ENCODE assay signal across 1 cellular context in the genomic region with DNA sequence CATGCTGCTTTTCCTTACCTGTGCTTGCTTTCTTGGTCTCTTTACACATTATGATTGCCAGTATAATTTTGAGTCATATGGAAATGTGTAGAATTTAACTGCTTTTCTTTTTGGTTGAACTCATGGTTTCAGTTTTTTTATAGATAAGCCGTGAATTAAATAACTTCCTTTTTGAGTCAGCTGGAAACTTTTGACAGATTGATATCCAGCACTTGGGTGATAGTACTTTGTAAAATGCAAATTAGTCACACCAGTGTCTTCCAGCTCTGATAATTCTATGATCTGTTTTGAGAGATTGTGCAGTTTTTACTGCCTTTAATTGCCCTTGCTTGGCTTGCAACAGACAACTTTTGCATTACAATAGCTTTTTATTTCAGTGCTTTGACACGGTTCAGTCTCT.
TF ChIP-seq lines count a peak whose summit lies in the region.

No MANE protein-coding gene starts in this region.

TF ChIP-seq in K562, 482 proteins besides CTCF, POLR2A, EP300 and RAD21 (continued from another document and continues in another):
- no peak for TF ChIP-seq SRSF9 (IDR thresholded peaks at IDR 0.05; ENCODE audit: borderline replicate concordance, low read depth, low read length)
- TF ChIP-seq SMARCA5 (IDR thresholded peaks at IDR 0.05): no peak
- TF ChIP-seq, protein P1, sequence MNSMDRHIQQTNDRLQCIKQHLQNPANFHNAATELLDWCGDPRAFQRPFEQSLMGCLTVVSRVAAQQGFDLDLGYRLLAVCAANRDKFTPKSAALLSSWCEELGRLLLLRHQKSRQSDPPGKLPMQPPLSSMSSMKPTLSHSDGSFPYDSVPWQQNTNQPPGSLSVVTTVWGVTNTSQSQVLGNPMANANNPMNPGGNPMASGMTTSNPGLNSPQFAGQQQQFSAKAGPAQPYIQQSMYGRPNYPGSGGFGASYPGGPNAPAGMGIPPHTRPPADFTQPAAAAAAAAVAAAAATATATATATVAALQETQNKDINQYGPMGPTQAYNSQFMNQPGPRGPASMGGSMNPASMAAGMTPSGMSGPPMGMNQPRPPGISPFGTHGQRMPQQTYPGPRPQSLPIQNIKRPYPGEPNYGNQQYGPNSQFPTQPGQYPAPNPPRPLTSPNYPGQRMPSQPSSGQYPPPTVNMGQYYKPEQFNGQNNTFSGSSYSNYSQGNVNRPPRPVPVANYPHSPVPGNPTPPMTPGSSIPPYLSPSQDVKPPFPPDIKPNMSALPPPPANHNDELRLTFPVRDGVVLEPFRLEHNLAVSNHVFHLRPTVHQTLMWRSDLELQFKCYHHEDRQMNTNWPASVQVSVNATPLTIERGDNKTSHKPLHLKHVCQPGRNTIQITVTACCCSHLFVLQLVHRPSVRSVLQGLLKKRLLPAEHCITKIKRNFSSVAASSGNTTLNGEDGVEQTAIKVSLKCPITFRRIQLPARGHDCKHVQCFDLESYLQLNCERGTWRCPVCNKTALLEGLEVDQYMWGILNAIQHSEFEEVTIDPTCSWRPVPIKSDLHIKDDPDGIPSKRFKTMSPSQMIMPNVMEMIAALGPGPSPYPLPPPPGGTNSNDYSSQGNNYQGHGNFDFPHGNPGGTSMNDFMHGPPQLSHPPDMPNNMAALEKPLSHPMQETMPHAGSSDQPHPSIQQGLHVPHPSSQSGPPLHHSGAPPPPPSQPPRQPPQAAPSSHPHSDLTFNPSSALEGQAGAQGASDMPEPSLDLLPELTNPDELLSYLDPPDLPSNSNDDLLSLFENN (IDR thresholded peaks at IDR 0.05; ENCODE audit: low read depth in 2 of 2, low read length in 2 of 2): no peak
- no peak for TF ChIP-seq ZNF282 (CRISPR knock-in tag; IDR thresholded peaks at IDR 0.05)
- TF ChIP-seq CEBPB (tag; IDR thresholded peaks at IDR 0.05): no peak
- no peak for TF ChIP-seq GABPB1 (CRISPR knock-in tag; IDR thresholded peaks at IDR 0.05)
- TF ChIP-seq ZBTB7A (IDR thresholded peaks at IDR 0.05; ENCODE audit: borderline replicate concordance, control insufficient read depth, low read depth, low read length): no peak
- no peak for TF ChIP-seq NR2C1 (IDR thresholded peaks at IDR 0.05)
- TF ChIP-seq NR2C1 (tag; IDR thresholded peaks at IDR 0.05): no peak
- no peak for TF ChIP-seq ZNF778 (CRISPR knock-in tag; IDR thresholded peaks at IDR 0.05)
- TF ChIP-seq, protein P2, sequence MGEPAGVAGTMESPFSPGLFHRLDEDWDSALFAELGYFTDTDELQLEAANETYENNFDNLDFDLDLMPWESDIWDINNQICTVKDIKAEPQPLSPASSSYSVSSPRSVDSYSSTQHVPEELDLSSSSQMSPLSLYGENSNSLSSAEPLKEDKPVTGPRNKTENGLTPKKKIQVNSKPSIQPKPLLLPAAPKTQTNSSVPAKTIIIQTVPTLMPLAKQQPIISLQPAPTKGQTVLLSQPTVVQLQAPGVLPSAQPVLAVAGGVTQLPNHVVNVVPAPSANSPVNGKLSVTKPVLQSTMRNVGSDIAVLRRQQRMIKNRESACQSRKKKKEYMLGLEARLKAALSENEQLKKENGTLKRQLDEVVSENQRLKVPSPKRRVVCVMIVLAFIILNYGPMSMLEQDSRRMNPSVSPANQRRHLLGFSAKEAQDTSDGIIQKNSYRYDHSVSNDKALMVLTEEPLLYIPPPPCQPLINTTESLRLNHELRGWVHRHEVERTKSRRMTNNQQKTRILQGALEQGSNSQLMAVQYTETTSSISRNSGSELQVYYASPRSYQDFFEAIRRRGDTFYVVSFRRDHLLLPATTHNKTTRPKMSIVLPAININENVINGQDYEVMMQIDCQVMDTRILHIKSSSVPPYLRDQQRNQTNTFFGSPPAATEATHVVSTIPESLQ (CRISPR knock-in tag; IDR thresholded peaks at IDR 0.05): no peak
- no peak for TF ChIP-seq EHMT2 (IDR thresholded peaks at IDR 0.05)
- TF ChIP-seq HMG20B (CRISPR knock-in tag; IDR thresholded peaks at IDR 0.05): no peak
- TF ChIP-seq, protein P3, sequence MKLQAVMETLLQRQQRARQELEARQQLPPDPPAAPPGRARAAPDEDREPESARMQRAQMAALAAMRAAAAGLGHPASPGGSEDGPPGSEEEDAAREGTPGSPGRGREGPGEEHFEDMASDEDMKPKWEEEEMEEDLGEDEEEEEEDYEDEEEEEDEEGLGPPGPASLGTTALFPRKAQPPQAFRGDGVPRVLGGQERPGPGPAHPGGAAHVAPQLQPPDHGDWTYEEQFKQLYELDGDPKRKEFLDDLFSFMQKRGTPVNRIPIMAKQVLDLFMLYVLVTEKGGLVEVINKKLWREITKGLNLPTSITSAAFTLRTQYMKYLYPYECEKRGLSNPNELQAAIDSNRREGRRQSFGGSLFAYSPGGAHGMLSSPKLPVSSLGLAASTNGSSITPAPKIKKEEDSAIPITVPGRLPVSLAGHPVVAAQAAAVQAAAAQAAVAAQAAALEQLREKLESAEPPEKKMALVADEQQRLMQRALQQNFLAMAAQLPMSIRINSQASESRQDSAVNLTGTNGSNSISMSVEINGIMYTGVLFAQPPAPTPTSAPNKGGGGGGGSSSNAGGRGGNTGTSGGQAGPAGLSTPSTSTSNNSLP (IDR thresholded peaks at IDR 0.05; ENCODE audit: borderline replicate concordance, low read depth, low read length): 0 out of 2 replicates have a peak, but pooled peaks have one; percentile 13
- TF ChIP-seq KLF13 (tag; IDR thresholded peaks at IDR 0.05; ENCODE audit: borderline replicate concordance, low read depth): no peak
- no peak for TF ChIP-seq POLR2H (tag; IDR thresholded peaks at IDR 0.05; ENCODE audit: low read depth)
- no peak for TF ChIP-seq PRPF4 (IDR thresholded peaks at IDR 0.05; ENCODE audit: insufficient read depth, low read depth, low read length, poor library complexity, severe bottlenecking)
- TF ChIP-seq NBN (IDR thresholded peaks at IDR 0.05; ENCODE audit: low read depth): no peak
- TF ChIP-seq, protein P4, sequence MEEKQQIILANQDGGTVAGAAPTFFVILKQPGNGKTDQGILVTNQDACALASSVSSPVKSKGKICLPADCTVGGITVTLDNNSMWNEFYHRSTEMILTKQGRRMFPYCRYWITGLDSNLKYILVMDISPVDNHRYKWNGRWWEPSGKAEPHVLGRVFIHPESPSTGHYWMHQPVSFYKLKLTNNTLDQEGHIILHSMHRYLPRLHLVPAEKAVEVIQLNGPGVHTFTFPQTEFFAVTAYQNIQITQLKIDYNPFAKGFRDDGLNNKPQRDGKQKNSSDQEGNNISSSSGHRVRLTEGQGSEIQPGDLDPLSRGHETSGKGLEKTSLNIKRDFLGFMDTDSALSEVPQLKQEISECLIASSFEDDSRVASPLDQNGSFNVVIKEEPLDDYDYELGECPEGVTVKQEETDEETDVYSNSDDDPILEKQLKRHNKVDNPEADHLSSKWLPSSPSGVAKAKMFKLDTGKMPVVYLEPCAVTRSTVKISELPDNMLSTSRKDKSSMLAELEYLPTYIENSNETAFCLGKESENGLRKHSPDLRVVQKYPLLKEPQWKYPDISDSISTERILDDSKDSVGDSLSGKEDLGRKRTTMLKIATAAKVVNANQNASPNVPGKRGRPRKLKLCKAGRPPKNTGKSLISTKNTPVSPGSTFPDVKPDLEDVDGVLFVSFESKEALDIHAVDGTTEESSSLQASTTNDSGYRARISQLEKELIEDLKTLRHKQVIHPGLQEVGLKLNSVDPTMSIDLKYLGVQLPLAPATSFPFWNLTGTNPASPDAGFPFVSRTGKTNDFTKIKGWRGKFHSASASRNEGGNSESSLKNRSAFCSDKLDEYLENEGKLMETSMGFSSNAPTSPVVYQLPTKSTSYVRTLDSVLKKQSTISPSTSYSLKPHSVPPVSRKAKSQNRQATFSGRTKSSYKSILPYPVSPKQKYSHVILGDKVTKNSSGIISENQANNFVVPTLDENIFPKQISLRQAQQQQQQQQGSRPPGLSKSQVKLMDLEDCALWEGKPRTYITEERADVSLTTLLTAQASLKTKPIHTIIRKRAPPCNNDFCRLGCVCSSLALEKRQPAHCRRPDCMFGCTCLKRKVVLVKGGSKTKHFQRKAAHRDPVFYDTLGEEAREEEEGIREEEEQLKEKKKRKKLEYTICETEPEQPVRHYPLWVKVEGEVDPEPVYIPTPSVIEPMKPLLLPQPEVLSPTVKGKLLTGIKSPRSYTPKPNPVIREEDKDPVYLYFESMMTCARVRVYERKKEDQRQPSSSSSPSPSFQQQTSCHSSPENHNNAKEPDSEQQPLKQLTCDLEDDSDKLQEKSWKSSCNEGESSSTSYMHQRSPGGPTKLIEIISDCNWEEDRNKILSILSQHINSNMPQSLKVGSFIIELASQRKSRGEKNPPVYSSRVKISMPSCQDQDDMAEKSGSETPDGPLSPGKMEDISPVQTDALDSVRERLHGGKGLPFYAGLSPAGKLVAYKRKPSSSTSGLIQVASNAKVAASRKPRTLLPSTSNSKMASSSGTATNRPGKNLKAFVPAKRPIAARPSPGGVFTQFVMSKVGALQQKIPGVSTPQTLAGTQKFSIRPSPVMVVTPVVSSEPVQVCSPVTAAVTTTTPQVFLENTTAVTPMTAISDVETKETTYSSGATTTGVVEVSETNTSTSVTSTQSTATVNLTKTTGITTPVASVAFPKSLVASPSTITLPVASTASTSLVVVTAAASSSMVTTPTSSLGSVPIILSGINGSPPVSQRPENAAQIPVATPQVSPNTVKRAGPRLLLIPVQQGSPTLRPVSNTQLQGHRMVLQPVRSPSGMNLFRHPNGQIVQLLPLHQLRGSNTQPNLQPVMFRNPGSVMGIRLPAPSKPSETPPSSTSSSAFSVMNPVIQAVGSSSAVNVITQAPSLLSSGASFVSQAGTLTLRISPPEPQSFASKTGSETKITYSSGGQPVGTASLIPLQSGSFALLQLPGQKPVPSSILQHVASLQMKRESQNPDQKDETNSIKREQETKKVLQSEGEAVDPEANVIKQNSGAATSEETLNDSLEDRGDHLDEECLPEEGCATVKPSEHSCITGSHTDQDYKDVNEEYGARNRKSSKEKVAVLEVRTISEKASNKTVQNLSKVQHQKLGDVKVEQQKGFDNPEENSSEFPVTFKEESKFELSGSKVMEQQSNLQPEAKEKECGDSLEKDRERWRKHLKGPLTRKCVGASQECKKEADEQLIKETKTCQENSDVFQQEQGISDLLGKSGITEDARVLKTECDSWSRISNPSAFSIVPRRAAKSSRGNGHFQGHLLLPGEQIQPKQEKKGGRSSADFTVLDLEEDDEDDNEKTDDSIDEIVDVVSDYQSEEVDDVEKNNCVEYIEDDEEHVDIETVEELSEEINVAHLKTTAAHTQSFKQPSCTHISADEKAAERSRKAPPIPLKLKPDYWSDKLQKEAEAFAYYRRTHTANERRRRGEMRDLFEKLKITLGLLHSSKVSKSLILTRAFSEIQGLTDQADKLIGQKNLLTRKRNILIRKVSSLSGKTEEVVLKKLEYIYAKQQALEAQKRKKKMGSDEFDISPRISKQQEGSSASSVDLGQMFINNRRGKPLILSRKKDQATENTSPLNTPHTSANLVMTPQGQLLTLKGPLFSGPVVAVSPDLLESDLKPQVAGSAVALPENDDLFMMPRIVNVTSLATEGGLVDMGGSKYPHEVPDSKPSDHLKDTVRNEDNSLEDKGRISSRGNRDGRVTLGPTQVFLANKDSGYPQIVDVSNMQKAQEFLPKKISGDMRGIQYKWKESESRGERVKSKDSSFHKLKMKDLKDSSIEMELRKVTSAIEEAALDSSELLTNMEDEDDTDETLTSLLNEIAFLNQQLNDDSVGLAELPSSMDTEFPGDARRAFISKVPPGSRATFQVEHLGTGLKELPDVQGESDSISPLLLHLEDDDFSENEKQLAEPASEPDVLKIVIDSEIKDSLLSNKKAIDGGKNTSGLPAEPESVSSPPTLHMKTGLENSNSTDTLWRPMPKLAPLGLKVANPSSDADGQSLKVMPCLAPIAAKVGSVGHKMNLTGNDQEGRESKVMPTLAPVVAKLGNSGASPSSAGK (IDR thresholded peaks at IDR 0.05): no peak
- peak; percentile 76 for TF ChIP-seq TCF3 (CRISPR knock-in tag; IDR thresholded peaks at IDR 0.05)
- no peak for TF ChIP-seq U2AF2 (optimal IDR thresholded peaks at IDR 0.05; ENCODE audit: low read depth, low read length)
- TF ChIP-seq, protein P5, sequence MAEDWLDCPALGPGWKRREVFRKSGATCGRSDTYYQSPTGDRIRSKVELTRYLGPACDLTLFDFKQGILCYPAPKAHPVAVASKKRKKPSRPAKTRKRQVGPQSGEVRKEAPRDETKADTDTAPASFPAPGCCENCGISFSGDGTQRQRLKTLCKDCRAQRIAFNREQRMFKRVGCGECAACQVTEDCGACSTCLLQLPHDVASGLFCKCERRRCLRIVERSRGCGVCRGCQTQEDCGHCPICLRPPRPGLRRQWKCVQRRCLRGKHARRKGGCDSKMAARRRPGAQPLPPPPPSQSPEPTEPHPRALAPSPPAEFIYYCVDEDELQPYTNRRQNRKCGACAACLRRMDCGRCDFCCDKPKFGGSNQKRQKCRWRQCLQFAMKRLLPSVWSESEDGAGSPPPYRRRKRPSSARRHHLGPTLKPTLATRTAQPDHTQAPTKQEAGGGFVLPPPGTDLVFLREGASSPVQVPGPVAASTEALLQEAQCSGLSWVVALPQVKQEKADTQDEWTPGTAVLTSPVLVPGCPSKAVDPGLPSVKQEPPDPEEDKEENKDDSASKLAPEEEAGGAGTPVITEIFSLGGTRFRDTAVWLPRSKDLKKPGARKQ (CRISPR knock-in tag; IDR thresholded peaks at IDR 0.05): no peak
- TF ChIP-seq HDGF (IDR thresholded peaks at IDR 0.05): no peak
- no peak for TF ChIP-seq SRSF1 (IDR thresholded peaks at IDR 0.05; ENCODE audit: low read depth, low read length)
- TF ChIP-seq, protein P6, sequence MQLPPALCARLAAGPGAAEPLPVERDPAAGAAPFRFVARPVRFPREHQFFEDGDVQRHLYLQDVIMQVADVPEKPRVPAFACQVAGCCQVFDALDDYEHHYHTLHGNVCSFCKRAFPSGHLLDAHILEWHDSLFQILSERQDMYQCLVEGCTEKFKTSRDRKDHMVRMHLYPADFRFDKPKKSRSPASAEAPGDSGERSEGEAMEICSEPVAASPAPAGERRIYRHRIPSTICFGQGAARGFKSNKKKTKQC (CRISPR knock-in tag; IDR thresholded peaks at IDR 0.05): no peak
- TF ChIP-seq JUNB (CRISPR knock-in tag; conservative IDR thresholded peaks at IDR 0.05): no peak
- TF ChIP-seq KAT7 (CRISPR knock-in tag; IDR thresholded peaks at IDR 0.05; ENCODE audit: borderline replicate concordance): no peak
- TF ChIP-seq TAF7 (tag; IDR thresholded peaks at IDR 0.05): no peak
- 0 out of 2 replicates have a peak, but pooled peaks have one; percentile 12 for TF ChIP-seq MTA2 (IDR thresholded peaks at IDR 0.05; ENCODE audit: low read depth)
- TF ChIP-seq, protein P7, sequence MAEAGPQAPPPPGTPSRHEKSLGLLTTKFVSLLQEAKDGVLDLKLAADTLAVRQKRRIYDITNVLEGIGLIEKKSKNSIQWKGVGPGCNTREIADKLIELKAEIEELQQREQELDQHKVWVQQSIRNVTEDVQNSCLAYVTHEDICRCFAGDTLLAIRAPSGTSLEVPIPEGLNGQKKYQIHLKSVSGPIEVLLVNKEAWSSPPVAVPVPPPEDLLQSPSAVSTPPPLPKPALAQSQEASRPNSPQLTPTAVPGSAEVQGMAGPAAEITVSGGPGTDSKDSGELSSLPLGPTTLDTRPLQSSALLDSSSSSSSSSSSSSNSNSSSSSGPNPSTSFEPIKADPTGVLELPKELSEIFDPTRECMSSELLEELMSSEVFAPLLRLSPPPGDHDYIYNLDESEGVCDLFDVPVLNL (CRISPR knock-in tag; IDR thresholded peaks at IDR 0.05; ENCODE audit: low read depth): no peak
- peak; percentile 74 for TF ChIP-seq TEAD4 (IDR thresholded peaks at IDR 0.05; ENCODE audit: low read length)
- TF ChIP-seq TEAD4 (CRISPR knock-in tag; IDR thresholded peaks at IDR 0.05; ENCODE audit: borderline replicate concordance): no peak
